ENCODE assay signal across 17 cellular contexts in genomic region chr22:44118645-44119315, GRCh38.
"Had no signal": no experiment of that assay in that cellular context is flagged by ENCODE, and none has a peak within 500 bp of the region (broad histone marks: within the 10 kb centered on the region; RNA-seq: fewer than 3 reads in every experiment).

No MANE protein-coding gene starts in this region.

- ATAC-seq: activated CD8-positive, alpha-beta T cell treated with anti-CD3 and anti-CD28 coated beads for 36 hours; activated naive CD8-positive, alpha-beta T cell treated with anti-CD3 and anti-CD28 coated beads, Interleukin-2, amount 50 U/mL, for 24 hours; activated T-cell treated with anti-CD3 and anti-CD28 coated beads, Interleukin-2, amount 50 U/mL, for 4 hours; left lung; pancreas had no signal

- H3K27me3 Mint-ChIP-seq: activated CD4-positive, alpha-beta T cell treated with anti-CD3 and anti-CD28 coated beads, Interleukin-2, amount 10 ng/mL, durations not matched to agents 24 days and 14 days; activated CD8-positive, alpha-beta T cell treated with anti-CD3 and anti-CD28 coated beads for 36 hours; activated naive CD4-positive, alpha-beta T cell treated with anti-CD3 and anti-CD28 coated beads, Interleukin-2, amount 10 ng/mL, durations not matched to agents 7 days and 5 days; activated naive CD8-positive, alpha-beta T cell treated with anti-CD3 and anti-CD28 coated beads, Interleukin-2, amount 50 U/mL, for 24 hours; brain had no signal

- H3K9me3 ChIP-seq: colonic mucosa, left lung, pancreas, thyroid gland, vagina had no signal

- H3K9me3 Mint-ChIP-seq: activated CD8-positive, alpha-beta T cell treated with anti-CD3 and anti-CD28 coated beads for 36 hours; activated naive CD4-positive, alpha-beta T cell treated with anti-CD3 and anti-CD28 coated beads, Interleukin-2, amount 10 ng/mL, durations not matched to agents 7 days and 5 days; activated naive CD8-positive, alpha-beta T cell treated with anti-CD3 and anti-CD28 coated beads, Interleukin-2, amount 50 U/mL, for 24 hours; activated T-cell treated with anti-CD3 and anti-CD28 coated beads, Interleukin-2, amount 50 U/mL, for 4 hours had no signal

- H3K4me3 ChIP-seq: colonic mucosa, left lung, pancreas, thyroid gland, vagina had no signal

- H3K4me1 ChIP-seq: colonic mucosa, left lung, pancreas, vagina had no signal

- H3K4me1 Mint-ChIP-seq: activated CD4-positive, alpha-beta T cell treated with anti-CD3 and anti-CD28 coated beads, Interleukin-2, amount 10 ng/mL, durations not matched to agents 24 days and 14 days; activated naive CD4-positive, alpha-beta T cell treated with anti-CD3 and anti-CD28 coated beads, Interleukin-2, amount 10 ng/mL, durations not matched to agents 7 days and 5 days; activated naive CD8-positive, alpha-beta T cell treated with anti-CD3 and anti-CD28 coated beads, Interleukin-2, amount 50 U/mL, for 24 hours had no signal

- DNase-seq: activated CD4-positive, alpha-beta T cell treated with anti-CD3 and anti-CD28 coated beads, Interleukin-2, amount 10 ng/mL, durations not matched to agents 24 days and 14 days; activated CD8-positive, alpha-beta T cell treated with anti-CD3 and anti-CD28 coated beads for 36 hours; activated naive CD4-positive, alpha-beta T cell treated with anti-CD3 and anti-CD28 coated beads, Interleukin-2, amount 10 ng/mL, durations not matched to agents 7 days and 5 days; activated naive CD8-positive, alpha-beta T cell treated with anti-CD3 and anti-CD28 coated beads, Interleukin-2, amount 50 U/mL, for 24 hours; activated T-cell treated with anti-CD3 and anti-CD28 coated beads, Interleukin-2, amount 50 U/mL, for 4 hours; anterior cingulate cortex; central memory CD4-positive, alpha-beta T cell; colonic mucosa; stimulated activated CD4-positive, alpha-beta T cell treated with anti-CD3 and anti-CD28 coated beads, Interleukin-12 subunit alpha, Interleukin-12 subunit beta, amount 100 ng/mL, for 4 hours; stimulated activated CD4-positive, alpha-beta T cell treated with anti-CD3 and anti-CD28 coated beads, Interleukin-1b, Interleukin-23, amount 100 ng/mL, for 48 hours; stimulated activated CD8-positive, alpha-beta memory T cell treated with anti-CD3 and anti-CD28 coated beads, Interleukin-4, amount 100 ng/mL, for 48 hours; stimulated activated naive CD4-positive, alpha-beta T cell; thyroid gland had no signal

- H3K4me3 Mint-ChIP-seq: activated CD4-positive, alpha-beta T cell treated with anti-CD3 and anti-CD28 coated beads, Interleukin-2, amount 10 ng/mL, durations not matched to agents 24 days and 14 days; activated CD8-positive, alpha-beta T cell treated with anti-CD3 and anti-CD28 coated beads for 36 hours; activated naive CD4-positive, alpha-beta T cell treated with anti-CD3 and anti-CD28 coated beads, Interleukin-2, amount 10 ng/mL, durations not matched to agents 7 days and 5 days; activated naive CD8-positive, alpha-beta T cell treated with anti-CD3 and anti-CD28 coated beads, Interleukin-2, amount 50 U/mL, for 24 hours; activated T-cell treated with anti-CD3 and anti-CD28 coated beads, Interleukin-2, amount 50 U/mL, for 4 hours; brain had no signal

- H3K27me3 ChIP-seq: colonic mucosa, left lung, pancreas, thyroid gland, vagina had no signal

- H3K36me3 ChIP-seq: colonic mucosa, pancreas, thyroid gland, vagina had no signal

- H3K36me3 Mint-ChIP-seq: activated naive CD4-positive, alpha-beta T cell treated with anti-CD3 and anti-CD28 coated beads, Interleukin-2, amount 10 ng/mL, durations not matched to agents 7 days and 5 days had no signal

- H3K27ac ChIP-seq: colonic mucosa, left lung, pancreas, thyroid gland, vagina had no signal

- H3K27ac Mint-ChIP-seq: activated CD4-positive, alpha-beta T cell treated with anti-CD3 and anti-CD28 coated beads, Interleukin-2, amount 10 ng/mL, durations not matched to agents 24 days and 14 days; activated CD8-positive, alpha-beta T cell treated with anti-CD3 and anti-CD28 coated beads for 36 hours; activated naive CD4-positive, alpha-beta T cell treated with anti-CD3 and anti-CD28 coated beads, Interleukin-2, amount 10 ng/mL, durations not matched to agents 7 days and 5 days; activated naive CD8-positive, alpha-beta T cell treated with anti-CD3 and anti-CD28 coated beads, Interleukin-2, amount 50 U/mL, for 24 hours had no signal
